ENCODE assay signal across 1 cellular context in the genomic region with DNA sequence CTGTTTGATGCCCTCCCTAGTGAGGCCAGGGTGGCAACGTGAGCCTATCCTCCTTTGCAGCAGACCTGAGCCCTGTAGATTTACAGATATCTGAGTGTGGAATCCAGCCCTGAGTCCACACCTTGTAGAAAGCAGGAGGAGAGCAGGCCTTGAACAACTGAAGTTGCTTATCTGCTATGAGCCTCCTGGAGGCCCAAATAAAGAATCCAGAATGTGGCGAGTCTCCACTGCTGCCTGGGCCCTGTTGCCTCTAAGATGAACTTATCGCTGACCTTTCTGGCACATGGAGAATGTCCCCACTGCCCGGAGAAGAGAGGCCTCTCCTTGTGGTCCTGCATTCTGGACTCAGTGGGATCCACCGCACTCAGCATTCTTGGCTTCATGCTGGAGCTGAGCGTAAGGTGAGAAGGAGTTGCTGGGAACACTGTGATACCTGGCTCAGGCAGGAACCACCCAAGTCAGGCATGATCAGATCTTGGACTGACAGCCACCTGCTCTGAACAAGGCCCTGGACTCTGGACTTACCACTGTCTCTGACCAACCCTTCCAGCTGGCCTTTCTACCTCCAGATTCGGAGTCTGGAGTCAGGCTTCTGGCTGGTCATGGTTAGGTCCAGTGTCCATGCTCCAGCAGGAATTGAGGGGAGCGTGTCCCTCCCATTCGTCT.
TF ChIP-seq lines count a peak whose summit lies in the region.

No MANE protein-coding gene starts in this region.

TF ChIP-seq in HepG2, 621 proteins besides CTCF, POLR2A, EP300 and RAD21 (continued from another document and continues in another):
- TF ChIP-seq, protein P1, sequence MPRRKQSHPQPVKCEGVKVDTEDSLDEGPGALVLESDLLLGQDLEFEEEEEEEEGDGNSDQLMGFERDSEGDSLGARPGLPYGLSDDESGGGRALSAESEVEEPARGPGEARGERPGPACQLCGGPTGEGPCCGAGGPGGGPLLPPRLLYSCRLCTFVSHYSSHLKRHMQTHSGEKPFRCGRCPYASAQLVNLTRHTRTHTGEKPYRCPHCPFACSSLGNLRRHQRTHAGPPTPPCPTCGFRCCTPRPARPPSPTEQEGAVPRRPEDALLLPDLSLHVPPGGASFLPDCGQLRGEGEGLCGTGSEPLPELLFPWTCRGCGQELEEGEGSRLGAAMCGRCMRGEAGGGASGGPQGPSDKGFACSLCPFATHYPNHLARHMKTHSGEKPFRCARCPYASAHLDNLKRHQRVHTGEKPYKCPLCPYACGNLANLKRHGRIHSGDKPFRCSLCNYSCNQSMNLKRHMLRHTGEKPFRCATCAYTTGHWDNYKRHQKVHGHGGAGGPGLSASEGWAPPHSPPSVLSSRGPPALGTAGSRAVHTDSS (CRISPR knock-in tag; conservative IDR thresholded peaks at IDR 0.05) = no peak
- no peak for TF ChIP-seq NAIF1 (CRISPR knock-in tag; IDR thresholded peaks at IDR 0.05; ENCODE audit: borderline replicate concordance)
- TF ChIP-seq, protein P2, sequence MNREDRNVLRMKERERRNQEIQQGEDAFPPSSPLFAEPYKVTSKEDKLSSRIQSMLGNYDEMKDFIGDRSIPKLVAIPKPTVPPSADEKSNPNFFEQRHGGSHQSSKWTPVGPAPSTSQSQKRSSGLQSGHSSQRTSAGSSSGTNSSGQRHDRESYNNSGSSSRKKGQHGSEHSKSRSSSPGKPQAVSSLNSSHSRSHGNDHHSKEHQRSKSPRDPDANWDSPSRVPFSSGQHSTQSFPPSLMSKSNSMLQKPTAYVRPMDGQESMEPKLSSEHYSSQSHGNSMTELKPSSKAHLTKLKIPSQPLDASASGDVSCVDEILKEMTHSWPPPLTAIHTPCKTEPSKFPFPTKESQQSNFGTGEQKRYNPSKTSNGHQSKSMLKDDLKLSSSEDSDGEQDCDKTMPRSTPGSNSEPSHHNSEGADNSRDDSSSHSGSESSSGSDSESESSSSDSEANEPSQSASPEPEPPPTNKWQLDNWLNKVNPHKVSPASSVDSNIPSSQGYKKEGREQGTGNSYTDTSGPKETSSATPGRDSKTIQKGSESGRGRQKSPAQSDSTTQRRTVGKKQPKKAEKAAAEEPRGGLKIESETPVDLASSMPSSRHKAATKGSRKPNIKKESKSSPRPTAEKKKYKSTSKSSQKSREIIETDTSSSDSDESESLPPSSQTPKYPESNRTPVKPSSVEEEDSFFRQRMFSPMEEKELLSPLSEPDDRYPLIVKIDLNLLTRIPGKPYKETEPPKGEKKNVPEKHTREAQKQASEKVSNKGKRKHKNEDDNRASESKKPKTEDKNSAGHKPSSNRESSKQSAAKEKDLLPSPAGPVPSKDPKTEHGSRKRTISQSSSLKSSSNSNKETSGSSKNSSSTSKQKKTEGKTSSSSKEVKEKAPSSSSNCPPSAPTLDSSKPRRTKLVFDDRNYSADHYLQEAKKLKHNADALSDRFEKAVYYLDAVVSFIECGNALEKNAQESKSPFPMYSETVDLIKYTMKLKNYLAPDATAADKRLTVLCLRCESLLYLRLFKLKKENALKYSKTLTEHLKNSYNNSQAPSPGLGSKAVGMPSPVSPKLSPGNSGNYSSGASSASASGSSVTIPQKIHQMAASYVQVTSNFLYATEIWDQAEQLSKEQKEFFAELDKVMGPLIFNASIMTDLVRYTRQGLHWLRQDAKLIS (CRISPR knock-in tag; IDR thresholded peaks at IDR 0.05) = peak; percentile 65; the same call in 1 of the 2 replicates
- no peak for TF ChIP-seq ISX (CRISPR knock-in tag; conservative IDR thresholded peaks at IDR 0.05)
- no peak for TF ChIP-seq KAT2B (IDR thresholded peaks at IDR 0.05; ENCODE audit: borderline replicate concordance, low read depth, low read length)
- TF ChIP-seq, protein P3, sequence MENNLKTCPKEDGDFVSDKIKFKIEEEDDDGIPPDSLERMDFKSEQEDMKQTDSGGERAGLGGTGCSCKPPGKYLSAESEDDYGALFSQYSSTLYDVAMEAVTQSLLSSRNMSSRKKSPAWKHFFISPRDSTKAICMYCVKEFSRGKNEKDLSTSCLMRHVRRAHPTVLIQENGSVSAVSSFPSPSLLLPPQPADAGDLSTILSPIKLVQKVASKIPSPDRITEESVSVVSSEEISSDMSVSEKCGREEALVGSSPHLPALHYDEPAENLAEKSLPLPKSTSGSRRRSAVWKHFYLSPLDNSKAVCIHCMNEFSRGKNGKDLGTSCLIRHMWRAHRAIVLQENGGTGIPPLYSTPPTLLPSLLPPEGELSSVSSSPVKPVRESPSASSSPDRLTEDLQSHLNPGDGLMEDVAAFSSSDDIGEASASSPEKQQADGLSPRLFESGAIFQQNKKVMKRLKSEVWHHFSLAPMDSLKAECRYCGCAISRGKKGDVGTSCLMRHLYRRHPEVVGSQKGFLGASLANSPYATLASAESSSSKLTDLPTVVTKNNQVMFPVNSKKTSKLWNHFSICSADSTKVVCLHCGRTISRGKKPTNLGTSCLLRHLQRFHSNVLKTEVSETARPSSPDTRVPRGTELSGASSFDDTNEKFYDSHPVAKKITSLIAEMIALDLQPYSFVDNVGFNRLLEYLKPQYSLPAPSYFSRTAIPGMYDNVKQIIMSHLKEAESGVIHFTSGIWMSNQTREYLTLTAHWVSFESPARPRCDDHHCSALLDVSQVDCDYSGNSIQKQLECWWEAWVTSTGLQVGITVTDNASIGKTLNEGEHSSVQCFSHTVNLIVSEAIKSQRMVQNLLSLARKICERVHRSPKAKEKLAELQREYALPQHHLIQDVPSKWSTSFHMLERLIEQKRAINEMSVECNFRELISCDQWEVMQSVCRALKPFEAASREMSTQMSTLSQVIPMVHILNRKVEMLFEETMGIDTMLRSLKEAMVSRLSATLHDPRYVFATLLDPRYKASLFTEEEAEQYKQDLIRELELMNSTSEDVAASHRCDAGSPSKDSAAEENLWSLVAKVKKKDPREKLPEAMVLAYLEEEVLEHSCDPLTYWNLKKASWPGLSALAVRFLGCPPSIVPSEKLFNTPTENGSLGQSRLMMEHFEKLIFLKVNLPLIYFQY (CRISPR knock-in tag; IDR thresholded peaks at IDR 0.05; ENCODE audit: borderline replicate concordance) = no peak
- TF ChIP-seq ZNF160 (CRISPR knock-in tag; IDR thresholded peaks at IDR 0.05) = no peak
- TF ChIP-seq GLI4 (CRISPR knock-in tag; IDR thresholded peaks at IDR 0.05; ENCODE audit: borderline replicate concordance) = peak; percentile 32; the same call in 1 of the 2 replicates
- TF ChIP-seq, protein P4, sequence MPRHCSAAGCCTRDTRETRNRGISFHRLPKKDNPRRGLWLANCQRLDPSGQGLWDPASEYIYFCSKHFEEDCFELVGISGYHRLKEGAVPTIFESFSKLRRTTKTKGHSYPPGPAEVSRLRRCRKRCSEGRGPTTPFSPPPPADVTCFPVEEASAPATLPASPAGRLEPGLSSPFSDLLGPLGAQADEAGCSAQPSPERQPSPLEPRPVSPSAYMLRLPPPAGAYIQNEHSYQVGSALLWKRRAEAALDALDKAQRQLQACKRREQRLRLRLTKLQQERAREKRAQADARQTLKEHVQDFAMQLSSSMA (CRISPR knock-in tag; IDR thresholded peaks at IDR 0.05) = no peak
- no peak for TF ChIP-seq ZNF343 (CRISPR knock-in tag; IDR thresholded peaks at IDR 0.05)
- TF ChIP-seq ZNF451 (CRISPR knock-in tag; IDR thresholded peaks at IDR 0.05) = no peak
- no peak for TF ChIP-seq ZNF382 (CRISPR knock-in tag; IDR thresholded peaks at IDR 0.05; ENCODE audit: borderline replicate concordance)
- TF ChIP-seq, protein P5, sequence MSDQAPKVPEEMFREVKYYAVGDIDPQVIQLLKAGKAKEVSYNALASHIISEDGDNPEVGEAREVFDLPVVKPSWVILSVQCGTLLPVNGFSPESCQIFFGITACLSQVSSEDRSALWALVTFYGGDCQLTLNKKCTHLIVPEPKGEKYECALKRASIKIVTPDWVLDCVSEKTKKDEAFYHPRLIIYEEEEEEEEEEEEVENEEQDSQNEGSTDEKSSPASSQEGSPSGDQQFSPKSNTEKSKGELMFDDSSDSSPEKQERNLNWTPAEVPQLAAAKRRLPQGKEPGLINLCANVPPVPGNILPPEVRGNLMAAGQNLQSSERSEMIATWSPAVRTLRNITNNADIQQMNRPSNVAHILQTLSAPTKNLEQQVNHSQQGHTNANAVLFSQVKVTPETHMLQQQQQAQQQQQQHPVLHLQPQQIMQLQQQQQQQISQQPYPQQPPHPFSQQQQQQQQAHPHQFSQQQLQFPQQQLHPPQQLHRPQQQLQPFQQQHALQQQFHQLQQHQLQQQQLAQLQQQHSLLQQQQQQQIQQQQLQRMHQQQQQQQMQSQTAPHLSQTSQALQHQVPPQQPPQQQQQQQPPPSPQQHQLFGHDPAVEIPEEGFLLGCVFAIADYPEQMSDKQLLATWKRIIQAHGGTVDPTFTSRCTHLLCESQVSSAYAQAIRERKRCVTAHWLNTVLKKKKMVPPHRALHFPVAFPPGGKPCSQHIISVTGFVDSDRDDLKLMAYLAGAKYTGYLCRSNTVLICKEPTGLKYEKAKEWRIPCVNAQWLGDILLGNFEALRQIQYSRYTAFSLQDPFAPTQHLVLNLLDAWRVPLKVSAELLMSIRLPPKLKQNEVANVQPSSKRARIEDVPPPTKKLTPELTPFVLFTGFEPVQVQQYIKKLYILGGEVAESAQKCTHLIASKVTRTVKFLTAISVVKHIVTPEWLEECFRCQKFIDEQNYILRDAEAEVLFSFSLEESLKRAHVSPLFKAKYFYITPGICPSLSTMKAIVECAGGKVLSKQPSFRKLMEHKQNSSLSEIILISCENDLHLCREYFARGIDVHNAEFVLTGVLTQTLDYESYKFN (CRISPR knock-in tag; conservative IDR thresholded peaks at IDR 0.05) = no peak
- TF ChIP-seq, protein P6, sequence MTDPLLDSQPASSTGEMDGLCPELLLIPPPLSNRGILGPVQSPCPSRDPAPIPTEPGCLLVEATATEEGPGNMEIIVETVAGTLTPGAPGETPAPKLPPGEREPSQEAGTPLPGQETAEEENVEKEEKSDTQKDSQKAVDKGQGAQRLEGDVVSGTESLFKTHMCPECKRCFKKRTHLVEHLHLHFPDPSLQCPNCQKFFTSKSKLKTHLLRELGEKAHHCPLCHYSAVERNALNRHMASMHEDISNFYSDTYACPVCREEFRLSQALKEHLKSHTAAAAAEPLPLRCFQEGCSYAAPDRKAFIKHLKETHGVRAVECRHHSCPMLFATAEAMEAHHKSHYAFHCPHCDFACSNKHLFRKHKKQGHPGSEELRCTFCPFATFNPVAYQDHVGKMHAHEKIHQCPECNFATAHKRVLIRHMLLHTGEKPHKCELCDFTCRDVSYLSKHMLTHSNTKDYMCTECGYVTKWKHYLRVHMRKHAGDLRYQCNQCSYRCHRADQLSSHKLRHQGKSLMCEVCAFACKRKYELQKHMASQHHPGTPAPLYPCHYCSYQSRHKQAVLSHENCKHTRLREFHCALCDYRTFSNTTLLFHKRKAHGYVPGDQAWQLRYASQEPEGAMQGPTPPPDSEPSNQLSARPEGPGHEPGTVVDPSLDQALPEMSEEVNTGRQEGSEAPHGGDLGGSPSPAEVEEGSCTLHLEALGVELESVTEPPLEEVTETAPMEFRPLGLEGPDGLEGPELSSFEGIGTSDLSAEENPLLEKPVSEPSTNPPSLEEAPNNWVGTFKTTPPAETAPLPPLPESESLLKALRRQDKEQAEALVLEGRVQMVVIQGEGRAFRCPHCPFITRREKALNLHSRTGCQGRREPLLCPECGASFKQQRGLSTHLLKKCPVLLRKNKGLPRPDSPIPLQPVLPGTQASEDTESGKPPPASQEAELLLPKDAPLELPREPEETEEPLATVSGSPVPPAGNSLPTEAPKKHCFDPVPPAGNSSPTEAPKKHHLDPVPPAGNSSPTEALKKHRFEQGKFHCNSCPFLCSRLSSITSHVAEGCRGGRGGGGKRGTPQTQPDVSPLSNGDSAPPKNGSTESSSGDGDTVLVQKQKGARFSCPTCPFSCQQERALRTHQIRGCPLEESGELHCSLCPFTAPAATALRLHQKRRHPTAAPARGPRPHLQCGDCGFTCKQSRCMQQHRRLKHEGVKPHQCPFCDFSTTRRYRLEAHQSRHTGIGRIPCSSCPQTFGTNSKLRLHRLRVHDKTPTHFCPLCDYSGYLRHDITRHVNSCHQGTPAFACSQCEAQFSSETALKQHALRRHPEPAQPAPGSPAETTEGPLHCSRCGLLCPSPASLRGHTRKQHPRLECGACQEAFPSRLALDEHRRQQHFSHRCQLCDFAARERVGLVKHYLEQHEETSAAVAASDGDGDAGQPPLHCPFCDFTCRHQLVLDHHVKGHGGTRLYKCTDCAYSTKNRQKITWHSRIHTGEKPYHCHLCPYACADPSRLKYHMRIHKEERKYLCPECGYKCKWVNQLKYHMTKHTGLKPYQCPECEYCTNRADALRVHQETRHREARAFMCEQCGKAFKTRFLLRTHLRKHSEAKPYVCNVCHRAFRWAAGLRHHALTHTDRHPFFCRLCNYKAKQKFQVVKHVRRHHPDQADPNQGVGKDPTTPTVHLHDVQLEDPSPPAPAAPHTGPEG (CRISPR knock-in tag; IDR thresholded peaks at IDR 0.05) = 0 out of 2 replicates have a peak, but pooled peaks have one; percentile 3
- no peak for TF ChIP-seq MIER2 (CRISPR knock-in tag; IDR thresholded peaks at IDR 0.05)
- peak; percentile 73 for TF ChIP-seq HNF4G (IDR thresholded peaks at IDR 0.05; ENCODE audit: borderline replicate concordance, low read depth, low read length)
- peak; percentile 76 for TF ChIP-seq HNF4G (CRISPR knock-in tag; IDR thresholded peaks at IDR 0.05; ENCODE audit: borderline replicate concordance, low read depth)
- TF ChIP-seq, protein P7, sequence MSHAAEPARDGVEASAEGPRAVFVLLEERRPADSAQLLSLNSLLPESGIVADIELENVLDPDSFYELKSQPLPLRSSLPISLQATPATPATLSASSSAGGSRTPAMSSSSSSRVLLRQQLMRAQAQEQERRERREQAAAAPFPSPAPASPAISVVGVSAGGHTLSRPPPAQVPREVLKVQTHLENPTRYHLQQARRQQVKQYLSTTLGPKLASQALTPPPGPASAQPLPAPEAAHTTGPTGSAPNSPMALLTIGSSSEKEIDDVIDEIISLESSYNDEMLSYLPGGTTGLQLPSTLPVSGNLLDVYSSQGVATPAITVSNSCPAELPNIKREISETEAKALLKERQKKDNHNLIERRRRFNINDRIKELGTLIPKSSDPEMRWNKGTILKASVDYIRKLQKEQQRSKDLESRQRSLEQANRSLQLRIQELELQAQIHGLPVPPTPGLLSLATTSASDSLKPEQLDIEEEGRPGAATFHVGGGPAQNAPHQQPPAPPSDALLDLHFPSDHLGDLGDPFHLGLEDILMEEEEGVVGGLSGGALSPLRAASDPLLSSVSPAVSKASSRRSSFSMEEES (CRISPR knock-in tag; IDR thresholded peaks at IDR 0.05) = 0 out of 2 replicates have a peak, but pooled peaks have one; percentile 8
- no peak for TF ChIP-seq NCOR1 (IDR thresholded peaks at IDR 0.05; ENCODE audit: borderline replicate concordance, low read length)
- TF ChIP-seq ZNF20 (CRISPR knock-in tag; IDR thresholded peaks at IDR 0.05) = no peak
- no peak for TF ChIP-seq SMARCE1 (IDR thresholded peaks at IDR 0.05; ENCODE audit: borderline replicate concordance)
- TF ChIP-seq ZNF563 (CRISPR knock-in tag; IDR thresholded peaks at IDR 0.05) = peak; percentile 50; the same call in 1 of the 2 replicates
- peak; percentile 57; the same call in 1 of the 2 replicates for TF ChIP-seq RXRA (CRISPR knock-in tag; IDR thresholded peaks at IDR 0.05)
- no peak for TF ChIP-seq ZKSCAN1 (IDR thresholded peaks at IDR 0.05; ENCODE audit: low read length)
- peak; percentile 92 for TF ChIP-seq MTA1 (CRISPR knock-in tag; IDR thresholded peaks at IDR 0.05; ENCODE audit: borderline replicate concordance)
- no peak for TF ChIP-seq MEF2D (CRISPR knock-in tag; IDR thresholded peaks at IDR 0.05)
- no peak for TF ChIP-seq ZNF572 (CRISPR knock-in tag; IDR thresholded peaks at IDR 0.05)
- TF ChIP-seq TEAD3 (CRISPR knock-in tag; optimal IDR thresholded peaks at IDR 0.05; ENCODE audit: borderline replicate concordance) = peak; percentile 9
- TF ChIP-seq YEATS2 (CRISPR knock-in tag; IDR thresholded peaks at IDR 0.05; ENCODE audit: borderline replicate concordance) = peak; percentile 42; the same call in 1 of the 2 replicates
- peak; percentile 7 for TF ChIP-seq SKI (IDR thresholded peaks at IDR 0.05; ENCODE audit: partially characterized antibody)
- TF ChIP-seq NR2C2 (CRISPR knock-in tag; IDR thresholded peaks at IDR 0.05; ENCODE audit: borderline replicate concordance) = no peak; the same call in 1 of the 2 replicates
- TF ChIP-seq MXD4 (CRISPR knock-in tag; IDR thresholded peaks at IDR 0.05) = no peak; the same call in 1 of the 2 replicates
